Comparison of ENCODE assay signal across 16 cellular contexts in genomic region chr1:44905276-44905675, GRCh38.
DNase-seq lines count a peak whose midpoint lies in the region; ATAC-seq and TF ChIP-seq lines count a peak whose summit lies in the region.
"Had no signal": no experiment of that assay in that cellular context is flagged by ENCODE, and none has a peak within 500 bp of the region (broad histone marks: within the 10 kb centered on the region; RNA-seq: fewer than 3 reads in every experiment).

No MANE protein-coding gene starts in this region.

- intact Hi-C loops in MCF 10A (cut with micrococcal nuclease) (no loop called here), mammary epithelial cell (cut with micrococcal nuclease) (no loop called here), testis (cut with DNase I; ENCODE audit: low total_unique reads) (no loop called here), left lung (cut with DNase I) (no loop called here)

- no peak overlapping the region for H2AFZ ChIP-seq in mammary epithelial cell (ENCODE audit: low read depth, low read length)

- H3K9me3 ChIP-seq in mammary epithelial cell (replicated peaks; ENCODE audit: insufficient read depth, low read length) (no peaks in the 10 kb centered on the region), testis (no peaks in the 10 kb centered on the region), left lung (no peaks in the 10 kb centered on the region)
- H3K9me3 ChIP-seq: BLaER1 had no signal

- no peaks in the 10 kb centered on the region for H3K36me3 Mint-ChIP-seq in MCF 10A (ENCODE audit: insufficient read depth, unreplicated experiment)

- no peaks in the 10 kb centered on the region for H3K27me3 ChIP-seq in mammary epithelial cell (ENCODE audit: insufficient read depth, low read length)
- no peaks in the 10 kb centered on the region for H3K27me3 ChIP-seq in testis
- no peaks in the 10 kb centered on the region for H3K27me3 ChIP-seq in left lung
- H3K27me3 ChIP-seq: BLaER1 had no signal

- no peaks in the 10 kb centered on the region for H3K9me3 Mint-ChIP-seq in MCF 10A (ENCODE audit: unreplicated experiment)
- H3K9me3 Mint-ChIP-seq: CD4-positive, CD25-positive, alpha-beta regulatory T cell had no signal

- H3K27ac ChIP-seq in mammary epithelial cell (ENCODE audit: insufficient read depth, low read depth, low read length) (no peak overlapping the region), testis (peak overlapping the region; percentile 67 to 68), left lung (no peak overlapping the region)
- H3K27ac ChIP-seq: BLaER1 had no signal

- no peaks in the 10 kb centered on the region for H3K36me3 ChIP-seq in mammary epithelial cell (ENCODE audit: insufficient read depth, low read length)
- H3K36me3 ChIP-seq in testis (ENCODE audit: low read depth, missing control alignments): no peaks in the 10 kb centered on the region
- H3K36me3 ChIP-seq in left lung: no peaks in the 10 kb centered on the region
- H3K36me3 ChIP-seq: BLaER1 had no signal

- in situ Hi-C loops in mammary epithelial cell (cut with MboI; ENCODE audit: low sequenced_read_pairs in 2 of 2): no loop called here

- no peaks in the 10 kb centered on the region for H3K79me2 ChIP-seq in mammary epithelial cell (ENCODE audit: insufficient read depth, low read length)

- H3K4me1 ChIP-seq in mammary epithelial cell (ENCODE audit: insufficient read depth, low read length) (no peaks in the 10 kb centered on the region), testis (peaks cover 68% of the 10 kb centered on the region), left lung (no peaks in the 10 kb centered on the region)

- H3K4me3 ChIP-seq in mammary epithelial cell (replicated peaks in 1 of 3; ENCODE audit: insufficient read depth in 1 of 3, low read depth in 2 of 3, low read length in 3 of 3): no peak overlapping the region
- no peak overlapping the region for H3K4me3 ChIP-seq in epithelial cell of esophagus (ENCODE audit: low read length)
- no peak overlapping the region for H3K4me3 ChIP-seq in fibroblast of the aortic adventitia (ENCODE audit: low read depth, low read length)
- no peak overlapping the region for H3K4me3 ChIP-seq in testis
- H3K4me3 ChIP-seq in left lung: no peak overlapping the region
- H3K4me3 ChIP-seq: BLaER1, GM12878 had no signal

- no peak overlapping the region for H3K4me2 ChIP-seq in mammary epithelial cell (ENCODE audit: insufficient read depth, low read depth, low read length)
- H3K4me2 ChIP-seq: BLaER1 had no signal

- POLR2A ChIA-PET in MCF 10A (lab: Yijun Ruan, JAX): interaction anchor here (0.6 kb wide), 1 partner anchor 89 kb away, joined by 3 read pairs; no protein-coding TSS in a partner anchor

- H3K27ac Mint-ChIP-seq in MCF 10A (ENCODE audit: low read depth, unreplicated experiment): no peak overlapping the region

- no peak overlapping the region for H3K4me3 Mint-ChIP-seq in MCF 10A (ENCODE audit: unreplicated experiment)
- H3K4me3 Mint-ChIP-seq: CD4-positive, CD25-positive, alpha-beta regulatory T cell had no signal

- no peaks in the 10 kb centered on the region for H3K27me3 Mint-ChIP-seq in MCF 10A (ENCODE audit: insufficient read depth, unreplicated experiment)
- H3K27me3 Mint-ChIP-seq: CD4-positive, CD25-positive, alpha-beta regulatory T cell had no signal

- TF ChIP-seq POLR2A in testis (IDR thresholded peaks at IDR 0.05): no peak

- H3K9ac ChIP-seq in mammary epithelial cell (ENCODE audit: insufficient read depth, low read length): no peak overlapping the region
- H3K9ac ChIP-seq: BLaER1 had no signal

- no peak for ATAC-seq in HG02798 (IDR thresholded peaks at IDR 0.05; ENCODE audit: poor library complexity, unreplicated experiment)
- ATAC-seq in left lung: no peak
- ATAC-seq: GM12878, HCT116 had no signal

- BruUV-seq in MCF 10A (replicated peaks; lab: Mats Ljungman, UMichigan) (no TSS peak), mammary epithelial cell (replicated peaks; lab: Mats Ljungman, UMichigan) (no TSS peak)

- 93% methylated on average over 2 of the region's 2 CpGs for WGBS in mammary epithelial cell (ENCODE audit: low coverage, missing lambda C conversion rate)
- 64 to 76% methylated on average over 2 of the region's 2 CpGs for whole genome bisulfite sequencing in testis, 2 donors

- CTCF ChIA-PET in MCF 10A (lab: Yijun Ruan, JAX) (interaction anchor here (0.5 to 1.0 kb wide), 3 partner anchors 17 to 175 kb away, joined by 3 to 4 read pairs (median 4); no protein-coding TSS in a partner anchor), mammary epithelial cell (lab: Charles Lee; ENCODE audit: low non-redundant PET) (interaction anchor here (0.6 kb wide), 1 partner anchor 112 kb away, joined by 5 read pairs; no protein-coding TSS in a partner anchor)

- no peak for TF ChIP-seq CTCF in MCF 10A (IDR thresholded peaks at IDR 0.05; ENCODE audit: unreplicated experiment)
- TF ChIP-seq CTCF in mammary epithelial cell (conservative IDR thresholded peaks at IDR 0.05 in 1 of 2, IDR thresholded peaks at IDR 0.05 in 1 of 2; ENCODE audit: extremely low read depth in 1 of 2, insufficient read depth in 1 of 2, low read depth in 1 of 2, low read length in 2 of 2): no peak
- TF ChIP-seq CTCF in epithelial cell of esophagus (IDR thresholded peaks at IDR 0.05; ENCODE audit: insufficient read depth, low read depth, low read length, missing control alignments): no peak
- no peak for TF ChIP-seq CTCF in fibroblast of the aortic adventitia (IDR thresholded peaks at IDR 0.05; ENCODE audit: insufficient read depth, low read length)
- no peak for TF ChIP-seq CTCF in testis (IDR thresholded peaks at IDR 0.05)
- no peak for TF ChIP-seq CTCF in left lung (IDR thresholded peaks at IDR 0.05)

- dilution Hi-C loops in mammary epithelial cell (cut with HindIII; ENCODE audit: low sequenced_read_pairs): no loop called here

- DNase-seq in MCF 10A (ENCODE audit: unreplicated experiment): peak; percentile 30
- DNase-seq in mammary epithelial cell: no peak
- DNase-seq in epithelial cell of esophagus (ENCODE audit: low read depth): peak; percentile 21
- peak; percentile 25 for DNase-seq in fibroblast of the aortic adventitia (ENCODE audit: low read depth)
- DNase-seq in testis: no peak
- no peak for DNase-seq in superior temporal gyrus (ENCODE audit: extremely low spot score)
- no peak for DNase-seq in left lung
- DNase-seq: 8988T; AML-193; CD4-positive, CD25-positive, alpha-beta regulatory T cell; DMS 273 treated with DMSO at 0.1 percent for 48 hours; DMS79 had no signal

- H4K20me1 ChIP-seq in mammary epithelial cell (ENCODE audit: insufficient read depth, low read length): no peaks in the 10 kb centered on the region
- H4K20me1 ChIP-seq: BLaER1 had no signal

- H3K4me1 Mint-ChIP-seq in MCF 10A (ENCODE audit: insufficient read depth, unreplicated experiment): no peaks in the 10 kb centered on the region

Comparison
In these comparisons a context has a peak if more than half of its experiments do, and no peak if none do; other contexts are left out.
1. DNase-seq: peak in MCF 10A (single experiment), epithelial cell of esophagus (single experiment) and fibroblast of the aortic adventitia (single experiment); none in mammary epithelial cell (single experiment), testis (single experiment), superior temporal gyrus (single experiment) and left lung (0 of 2).
2. H3K27ac ChIP-seq: peak in testis (2 of 2); none in mammary epithelial cell (single experiment) and left lung (0 of 2).